Comparison of ENCODE assay signal across 13 cellular contexts in genomic region chr12:39440781-39441180, GRCh38. TPM values are rescaled to one million over a fixed set of nuclear protein-coding genes. Genes with fewer than 3 reads are reported as not detected.
A peak's percentile ranks its signal among the peaks of the same experiment; 100 is the strongest.
DNase-seq lines count a peak whose midpoint lies in the region; ATAC-seq and TF ChIP-seq lines count a peak whose summit lies in the region.
"Had no signal": no experiment of that assay in that cellular context is flagged by ENCODE, and none has a peak within 500 bp of the region (broad histone marks: within the 10 kb centered on the region; RNA-seq: fewer than 3 reads in every experiment).

No MANE protein-coding gene starts in this region.

- no peaks in the 10 kb centered on the region for H3K9me3 Mint-ChIP-seq in activated CD8-positive, alpha-beta T cell treated with anti-CD3 and anti-CD28 coated beads for 36 hours
- H3K9me3 Mint-ChIP-seq: stimulated activated naive B cell treated with anti-CD40 and anti-IgM and Interleukin-4, amounts not matched to agents 10 μg/mL and 1 μg/mL and 100 μg/mL, for 72 hours had no signal

- no peak overlapping the region for H3K14ac ChIP-seq in mesenchymal stem cell (ENCODE audit: low read length in 2 of 2)

- no peak overlapping the region for H2BK15ac ChIP-seq in mesenchymal stem cell (ENCODE audit: low read depth, poor library complexity, severe bottlenecking)

- H2BK12ac ChIP-seq in mesenchymal stem cell (ENCODE audit: low read length in 2 of 2): no peak overlapping the region

- H3K27ac ChIP-seq in mesenchymal stem cell (ENCODE audit: low read length, poor library complexity, severe bottlenecking): no peak overlapping the region

- H3K23ac ChIP-seq in mesenchymal stem cell (ENCODE audit: low read length in 2 of 2): no peak overlapping the region

- no peak overlapping the region for H4K91ac ChIP-seq in mesenchymal stem cell (ENCODE audit: low read length)

- H3K4me1 ChIP-seq in BE2C: peaks cover 17% of the 10 kb centered on the region
- H3K4me1 ChIP-seq in mesenchymal stem cell (ENCODE audit: control insufficient read depth, insufficient read depth, low read depth, low read length): no peaks in the 10 kb centered on the region

- H3K9ac ChIP-seq in mesenchymal stem cell (ENCODE audit: low read length): no peak overlapping the region

- POLR2A ChIA-PET in activated CD8-positive, alpha-beta T cell treated with anti-CD3 and anti-CD28 coated beads for 36 hours (lab: Charles Lee): interaction anchor here (1.0 kb wide), 1 partner anchor 13 kb away, joined by 4 read pairs; no protein-coding TSS in a partner anchor

- peak overlapping the region; percentile 78 for H3K4me3 ChIP-seq in BE2C (ENCODE audit: low read depth, low read length)
- no peak overlapping the region for H3K4me3 ChIP-seq in mesenchymal stem cell (ENCODE audit: insufficient read depth in 1 of 2, low read depth in 1 of 2, low read length in 2 of 2)
- H3K4me3 ChIP-seq: mucosa of descending colon had no signal

- intact Hi-C loops in activated CD8-positive, alpha-beta T cell treated with anti-CD3 and anti-CD28 coated beads for 36 hours (cut with micrococcal nuclease): loop anchor here (10.0 kb wide), 1 partner anchor 126 kb away; no protein-coding TSS in a partner anchor

- no peak overlapping the region for H2BK5ac ChIP-seq in mesenchymal stem cell (ENCODE audit: low read depth, low read length, poor library complexity, severe bottlenecking)

- no peak overlapping the region for H2AK5ac ChIP-seq in mesenchymal stem cell (ENCODE audit: low read length, severe bottlenecking)

- no peak overlapping the region for H2AFZ ChIP-seq in mesenchymal stem cell (ENCODE audit: low read depth, low read length)

- H3K36me3 ChIP-seq in BE2C: peaks cover 15% of the 10 kb centered on the region
- H3K36me3 ChIP-seq in mesenchymal stem cell (ENCODE audit: control insufficient read depth in 1 of 2, insufficient read depth in 2 of 2, low read depth in 1 of 2, low read length in 2 of 2): no peaks in the 10 kb centered on the region

- CTCF ChIA-PET in activated CD8-positive, alpha-beta T cell treated with anti-CD3 and anti-CD28 coated beads for 36 hours (lab: Charles Lee): interaction anchor here (2.1 kb wide), 1 partner anchor 65 kb away, joined by 4 read pairs; no protein-coding TSS in a partner anchor

- H4K8ac ChIP-seq in mesenchymal stem cell (ENCODE audit: low read length): no peak overlapping the region

- H3K9me3 ChIP-seq in BE2C: peaks cover 2% of the 10 kb centered on the region; the same call in 1 of the 2 replicates
- no peaks in the 10 kb centered on the region for H3K9me3 ChIP-seq in mesenchymal stem cell (ENCODE audit: control insufficient read depth, low read length)
- H3K9me3 ChIP-seq: mucosa of descending colon had no signal

- DNase-seq in BE2C (peak; percentile 29), Daoy (ENCODE audit: low read depth) (peak; percentile 13), left kidney (ENCODE audit: low read depth, low spot score) (peak; percentile 4), NCI-H1930 (lab: John Stamatoyannopoulos, UW) (no peak), mesenchymal stem cell (no peak)
- no peak for DNase-seq in activated CD8-positive, alpha-beta T cell treated with anti-CD3 and anti-CD28 coated beads for 36 hours
- DNase-seq: activated CD8-positive, alpha-beta memory T cell treated with anti-CD3 and anti-CD28 coated beads, Interleukin-2, amount 50 U/mL, for 4 hours; foreskin fibroblast; mucosa of descending colon; stimulated activated naive B cell treated with anti-CD40 and anti-IgM and Interleukin-4, amounts not matched to agents 10 μg/mL and 1 μg/mL and 100 μg/mL, for 72 hours; SW 1271 had no signal

- H3K27me3 Mint-ChIP-seq in activated CD8-positive, alpha-beta T cell treated with anti-CD3 and anti-CD28 coated beads for 36 hours: peaks cover 4% of the 10 kb centered on the region

- peak overlapping the region; percentile 6 for H3K4me3 Mint-ChIP-seq in activated CD8-positive, alpha-beta T cell treated with anti-CD3 and anti-CD28 coated beads for 36 hours
- H3K4me3 Mint-ChIP-seq: stimulated activated naive B cell treated with anti-CD40 and anti-IgM and Interleukin-4, amounts not matched to agents 10 μg/mL and 1 μg/mL and 100 μg/mL, for 72 hours had no signal

- no peak overlapping the region for H2BK120ac ChIP-seq in mesenchymal stem cell (ENCODE audit: low read depth, low read length)

- no peak for ATAC-seq in activated CD8-positive, alpha-beta T cell treated with anti-CD3 and anti-CD28 coated beads for 36 hours
- ATAC-seq in GM19351 (IDR thresholded peaks at IDR 0.05; ENCODE audit: unreplicated experiment) (no peak), HG03442 (IDR thresholded peaks at IDR 0.05; ENCODE audit: unreplicated experiment) (no peak)
- ATAC-seq: mucosa of descending colon; stimulated activated naive B cell treated with anti-CD40 and anti-IgM and Interleukin-4, amounts not matched to agents 10 μg/mL and 1 μg/mL and 100 μg/mL, for 72 hours had no signal

- TF ChIP-seq CTCF in BE2C (IDR thresholded peaks at IDR 0.05; ENCODE audit: low read depth, low read length): no peak
- no peak for TF ChIP-seq CTCF in activated CD8-positive, alpha-beta T cell treated with anti-CD3 and anti-CD28 coated beads for 36 hours (IDR thresholded peaks at IDR 0.05)

- no peak overlapping the region for H3K4me2 ChIP-seq in mesenchymal stem cell (ENCODE audit: low read length, poor library complexity, severe bottlenecking)

- H3K27me3 ChIP-seq in BE2C (no peaks in the 10 kb centered on the region), mesenchymal stem cell (ENCODE audit: control insufficient read depth in 1 of 2, insufficient read depth in 1 of 2, low read length in 2 of 2) (no peaks in the 10 kb centered on the region)

- no peak overlapping the region for H3K27ac Mint-ChIP-seq in activated CD8-positive, alpha-beta T cell treated with anti-CD3 and anti-CD28 coated beads for 36 hours
- H3K27ac Mint-ChIP-seq: stimulated activated naive B cell treated with anti-CD40 and anti-IgM and Interleukin-4, amounts not matched to agents 10 μg/mL and 1 μg/mL and 100 μg/mL, for 72 hours had no signal

- H3K4ac ChIP-seq in mesenchymal stem cell (ENCODE audit: low read depth in 1 of 2, low read length in 2 of 2): no peak overlapping the region

- WGBS in mesenchymal stem cell: 100% methylated on average over 1 of the region's 2 CpGs

- peaks cover 2% of the 10 kb centered on the region for H3K36me3 Mint-ChIP-seq in activated CD8-positive, alpha-beta T cell treated with anti-CD3 and anti-CD28 coated beads for 36 hours (ENCODE audit: low read depth)
- H3K36me3 Mint-ChIP-seq: stimulated activated naive B cell treated with anti-CD40 and anti-IgM and Interleukin-4, amounts not matched to agents 10 μg/mL and 1 μg/mL and 100 μg/mL, for 72 hours had no signal

- peaks cover 20% of the 10 kb centered on the region for H3K4me1 Mint-ChIP-seq in activated CD8-positive, alpha-beta T cell treated with anti-CD3 and anti-CD28 coated beads for 36 hours (ENCODE audit: low read depth)

- H3K18ac ChIP-seq in mesenchymal stem cell (ENCODE audit: low read depth in 1 of 2, low read length in 2 of 2): no peak overlapping the region

- H3K79me1 ChIP-seq in mesenchymal stem cell (replicated peaks; ENCODE audit: low read length, poor library complexity, severe bottlenecking): peaks cover 3% of the 10 kb centered on the region

RNA-seq across cellular contexts. Expression of gene KIF21A, which starts 2.1 kb away (rescaled TPM):
- polyA plus RNA-seq in BE2C (2012; ENCODE audit: insufficient read depth, insufficient read length, low read depth): 84.0 TPM
- 17.2 and 23.8 TPM in 2 replicates for total RNA-seq in Daoy (2014; rRNA removed; shearing (Covaris generic))
- total RNA-seq in activated CD8-positive, alpha-beta T cell treated with anti-CD3 and anti-CD28 coated beads for 36 hours: 10 to 100 TPM; 18.0 to 20.0 TPM
- polyA plus RNA-seq in mesenchymal stem cell (2013, experiment 1 of 2): 2.9 TPM
- polyA plus RNA-seq in mesenchymal stem cell (2013, experiment 2 of 2): 2.8 TPM

Comparison
In these comparisons a context has a peak if more than half of its experiments do, and no peak if none do; other contexts are left out.
1. DNase-seq: peak in BE2C (single experiment), Daoy (single experiment) and left kidney (single experiment); none in activated CD8-positive, alpha-beta T cell treated with anti-CD3 and anti-CD28 coated beads for 36 hours (single experiment), NCI-H1930 (0 of 2) and mesenchymal stem cell (single experiment).